ENCODE assay signal across 10 cellular contexts in the genomic region with DNA sequence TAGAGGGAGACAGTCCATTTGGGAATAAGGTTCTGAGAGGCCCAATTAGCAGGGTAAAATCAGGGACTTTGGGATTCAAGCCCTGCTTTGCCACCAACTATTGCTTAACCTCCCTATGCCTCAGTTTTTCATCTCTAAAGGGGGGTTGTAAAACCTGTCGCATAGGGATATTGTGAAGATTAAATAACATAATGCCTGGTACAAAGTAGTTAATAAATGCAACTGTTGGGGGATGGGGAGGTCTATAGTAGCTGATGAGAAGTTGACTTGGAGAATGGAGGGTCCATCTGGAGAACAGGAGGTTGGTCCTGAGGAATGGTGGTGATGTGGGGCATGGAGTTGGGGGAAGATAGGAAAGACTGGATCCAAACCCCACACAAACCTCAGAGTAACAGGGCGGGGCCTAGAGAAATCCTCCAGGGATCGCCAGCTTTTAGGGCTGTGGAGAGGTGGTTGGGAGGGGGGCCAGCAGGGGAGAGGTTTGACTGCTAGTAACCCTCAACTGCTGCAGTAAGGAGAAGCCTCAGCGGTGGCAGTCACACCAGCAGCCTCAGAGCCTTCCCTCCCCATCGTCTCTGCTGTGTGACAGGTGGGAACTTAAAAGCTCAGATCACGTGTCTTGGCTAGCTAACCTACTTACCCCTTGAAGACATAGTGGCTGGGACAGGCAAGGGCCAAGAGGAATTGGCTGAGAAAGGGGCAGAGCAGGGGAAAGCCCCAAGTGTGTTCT. TPM values are rescaled to one million over a fixed set of nuclear protein-coding genes. Genes with fewer than 3 reads are reported as not detected.
DNase-seq lines count a peak whose midpoint lies in the region; ATAC-seq and TF ChIP-seq lines count a peak whose summit lies in the region.
"Had no signal": no experiment of that assay in that cellular context is flagged by ENCODE, and none has a peak within 500 bp of the region (broad histone marks: within the 10 kb centered on the region; RNA-seq: fewer than 3 reads in every experiment).

No MANE protein-coding gene starts in this region.

- TF ChIP-seq CTCF in osteocyte (IDR thresholded peaks at IDR 0.05): no peak

- H3K36me3 Mint-ChIP-seq in activated CD4-positive, alpha-beta T cell treated with anti-CD3 and anti-CD28 coated beads, Interleukin-2, amount 10 ng/mL, durations not matched to agents 7 days and 5 days (ENCODE audit: low read depth): no peaks in the 10 kb centered on the region
- no peaks in the 10 kb centered on the region for H3K36me3 Mint-ChIP-seq in central memory CD8-positive, alpha-beta T cell (ENCODE audit: insufficient read depth)
- H3K36me3 Mint-ChIP-seq in osteocyte (ENCODE audit: unreplicated experiment): no peaks in the 10 kb centered on the region

- peak overlapping the region; percentile 15 for H3K27ac Mint-ChIP-seq in activated CD4-positive, alpha-beta T cell treated with anti-CD3 and anti-CD28 coated beads, Interleukin-2, amount 10 ng/mL, durations not matched to agents 7 days and 5 days
- H3K27ac Mint-ChIP-seq in central memory CD8-positive, alpha-beta T cell (ENCODE audit: low read depth): no peak overlapping the region
- no peak overlapping the region for H3K27ac Mint-ChIP-seq in osteocyte (ENCODE audit: unreplicated experiment)

- no peak for DNase-seq in activated CD4-positive, alpha-beta T cell treated with anti-CD3 and anti-CD28 coated beads, Interleukin-2, amount 10 ng/mL, durations not matched to agents 7 days and 5 days
- no peak for DNase-seq in activated CD4-positive, alpha-beta T cell treated with anti-CD3 and anti-CD28 coated beads, Interleukin-2, amount 50 U/mL, for 1 hour
- DNase-seq in NCI-H2107 treated with DMSO at 0.1 percent for 48 hours (lab: John Stamatoyannopoulos, UW; ENCODE audit: unreplicated experiment): peak; percentile 28
- no peak for DNase-seq in central memory CD8-positive, alpha-beta T cell (ENCODE audit: low spot score in 2 of 2)
- DNase-seq in osteocyte (ENCODE audit: extremely low spot score, unreplicated experiment): no peak
- no peak for DNase-seq in erythroblast (lab: John Stamatoyannopoulos, UW)
- no peak for DNase-seq in stimulated activated CD4-positive, alpha-beta T cell treated with anti-CD3 and anti-CD28 coated beads, Interleukin-15, amount 100 ng/mL, for 24 hours
- DNase-seq in OCI-M1 (lab: John Stamatoyannopoulos, UW): no peak

- POLR2A ChIA-PET in activated CD4-positive, alpha-beta T cell treated with anti-CD3 and anti-CD28 coated beads, Interleukin-2, amount 10 ng/mL, durations not matched to agents 7 days and 5 days (lab: Charles Lee): interaction anchor here (0.5 kb wide), 1 partner anchor 119 kb away, joined by 3 read pairs; no protein-coding TSS in a partner anchor

- peak; percentile 26 for ATAC-seq in central memory CD8-positive, alpha-beta T cell (replicated peaks; ENCODE audit: extremely low read depth, poor library complexity, severe bottlenecking)
- ATAC-seq: mucosa of descending colon had no signal

- peaks cover 62% of the 10 kb centered on the region for H3K27me3 Mint-ChIP-seq in activated CD4-positive, alpha-beta T cell treated with anti-CD3 and anti-CD28 coated beads, Interleukin-2, amount 10 ng/mL, durations not matched to agents 7 days and 5 days
- H3K27me3 Mint-ChIP-seq in central memory CD8-positive, alpha-beta T cell: peaks cover 43% of the 10 kb centered on the region
- peaks cover 22% of the 10 kb centered on the region for H3K27me3 Mint-ChIP-seq in osteocyte (ENCODE audit: unreplicated experiment)

- H3K4me3 Mint-ChIP-seq in activated CD4-positive, alpha-beta T cell treated with anti-CD3 and anti-CD28 coated beads, Interleukin-2, amount 10 ng/mL, durations not matched to agents 7 days and 5 days: peak overlapping the region; percentile 45
- peak overlapping the region; percentile 53 for H3K4me3 Mint-ChIP-seq in central memory CD8-positive, alpha-beta T cell
- peak overlapping the region; percentile 72 for H3K4me3 Mint-ChIP-seq in osteocyte (ENCODE audit: unreplicated experiment)

- H3K4me1 Mint-ChIP-seq in activated CD4-positive, alpha-beta T cell treated with anti-CD3 and anti-CD28 coated beads, Interleukin-2, amount 10 ng/mL, durations not matched to agents 7 days and 5 days: peaks cover 8% of the 10 kb centered on the region
- H3K4me1 Mint-ChIP-seq in central memory CD8-positive, alpha-beta T cell: peaks cover 11% of the 10 kb centered on the region
- H3K4me1 Mint-ChIP-seq in osteocyte (ENCODE audit: unreplicated experiment): peaks cover 16% of the 10 kb centered on the region

- H3K9me3 Mint-ChIP-seq in activated CD4-positive, alpha-beta T cell treated with anti-CD3 and anti-CD28 coated beads, Interleukin-2, amount 10 ng/mL, durations not matched to agents 7 days and 5 days: no peaks in the 10 kb centered on the region
- no peaks in the 10 kb centered on the region for H3K9me3 Mint-ChIP-seq in central memory CD8-positive, alpha-beta T cell
- no peaks in the 10 kb centered on the region for H3K9me3 Mint-ChIP-seq in osteocyte (ENCODE audit: unreplicated experiment)

- TF ChIP-seq POLR2A in erythroblast (IDR thresholded peaks at IDR 0.05; ENCODE audit: low read length): no peak

- CTCF ChIA-PET in activated CD4-positive, alpha-beta T cell treated with anti-CD3 and anti-CD28 coated beads, Interleukin-2, amount 10 ng/mL, durations not matched to agents 7 days and 5 days (lab: Charles Lee): interaction anchor here (0.7 to 1.6 kb wide), 5 partner anchors 10 to 233 kb away, joined by 3 to 7 read pairs (median 3); no protein-coding TSS in a partner anchor

RNA-seq across cellular contexts. Expression of gene ABCG4, which starts 1.1 kb away (rescaled TPM):
- under 1 TPM in 1 of 2 experiments, not detected in 1; 0.15 TPM for total RNA-seq in activated CD4-positive, alpha-beta T cell treated with anti-CD3 and anti-CD28 coated beads, Interleukin-2, amount 10 ng/mL, durations not matched to agents 7 days and 5 days
- total RNA-seq in osteocyte: 0.63 and 0.75 TPM in 2 replicates

RNA-seq across cellular contexts. Expression of gene NLRX1, which starts 20.8 kb away (rescaled TPM):
- 10 to 100 TPM; 24.2 to 28.5 TPM for total RNA-seq in activated CD4-positive, alpha-beta T cell treated with anti-CD3 and anti-CD28 coated beads, Interleukin-2, amount 10 ng/mL, durations not matched to agents 7 days and 5 days
- 8.9 and 10.0 TPM in 2 replicates for total RNA-seq in osteocyte

RNA-seq across cellular contexts. Expression of gene HINFP, which starts 26.4 kb away (rescaled TPM):
- 10 to 100 TPM; 47.6 to 48.0 TPM for total RNA-seq in activated CD4-positive, alpha-beta T cell treated with anti-CD3 and anti-CD28 coated beads, Interleukin-2, amount 10 ng/mL, durations not matched to agents 7 days and 5 days
- total RNA-seq in osteocyte: 26.1 and 27.6 TPM in 2 replicates

RNA-seq across cellular contexts. Expression of gene NHERF4, which starts 37.5 kb away (rescaled TPM):
- under 1 TPM; 0.57 to 0.58 TPM for total RNA-seq in activated CD4-positive, alpha-beta T cell treated with anti-CD3 and anti-CD28 coated beads, Interleukin-2, amount 10 ng/mL, durations not matched to agents 7 days and 5 days
- total RNA-seq in osteocyte: not detected in 2 replicates
- total RNA-seq: SJCRH30 had no signal

RNA-seq across cellular contexts. Expression of gene C2CD2L, which starts 40.6 kb away (rescaled TPM):
- 10 to 100 TPM; 28.4 to 30.0 TPM for total RNA-seq in activated CD4-positive, alpha-beta T cell treated with anti-CD3 and anti-CD28 coated beads, Interleukin-2, amount 10 ng/mL, durations not matched to agents 7 days and 5 days
- total RNA-seq in osteocyte: 10.9 and 11.7 TPM in 2 replicates
